27 cellular contexts compared by ENCODE assay signal in genomic region chr10:122571892-122572291, GRCh38. TPM values are rescaled to one million over a fixed set of nuclear protein-coding genes. Genes with fewer than 3 reads are reported as not detected.
"Had no signal": no experiment of that assay in that cellular context is flagged by ENCODE, and none has a peak within 500 bp of the region (broad histone marks: within the 10 kb centered on the region; RNA-seq: fewer than 3 reads in every experiment).

No MANE protein-coding gene starts in this region.

- H3K4me3 Mint-ChIP-seq: activated CD4-positive, alpha-beta memory T cell treated with anti-CD3 and anti-CD28 coated beads, Interleukin-2, amount 10 ng/mL, durations not matched to agents 7 days and 5 days; activated naive CD4-positive, alpha-beta T cell treated with anti-CD3 and anti-CD28 coated beads for 36 hours; activated naive CD8-positive, alpha-beta T cell; activated T-helper 17 cell treated with anti-CD3 and anti-CD28 coated beads, Interleukin-2, amount 50 U/mL, for 72 hours; brain had no signal

- H3K4me1 Mint-ChIP-seq: activated CD4-positive, alpha-beta memory T cell treated with anti-CD3 and anti-CD28 coated beads, Interleukin-2, amount 10 ng/mL, durations not matched to agents 7 days and 5 days; activated T-helper 17 cell treated with anti-CD3 and anti-CD28 coated beads, Interleukin-2, amount 50 U/mL, for 72 hours; brain had no signal

- DNase-seq: activated CD4-positive, alpha-beta memory T cell treated with anti-CD3 and anti-CD28 coated beads, Interleukin-2, amount 10 ng/mL, durations not matched to agents 7 days and 5 days; activated CD4-positive, alpha-beta T cell treated with anti-CD3 and anti-CD28 coated beads, Interleukin-2, amount 50 U/mL, for 1 hour; activated CD4-positive, CD25-positive, alpha-beta regulatory T cell; activated gamma-delta T cell; activated naive CD4-positive, alpha-beta T cell treated with anti-CD3 and anti-CD28 coated beads for 36 hours; activated T-cell treated with anti-CD3 and anti-CD28 coated beads for 4 hours; activated T-cell treated with anti-CD3 and anti-CD28 coated beads, Interleukin-2, amount 50 U/mL, for 48 hours; MG63; NCI-H1105; NCI-H1436; NCI-H1694 treated with DMSO at 0.1 percent for 48 hours; NCI-H2029 treated with DMSO at 0.1 percent for 48 hours; NCI-H510A treated with DMSO at 0.1 percent for 48 hours; NCI-H69; NK-92 treated with Interleukin-12 subunit alpha and Interleukin-12 subunit beta, amount 100 ng/mL, for 24 hours; OCI-M1; Peyer's patch; Right ventricle myocardium superior; SJCRH30; SK-N-SH; T-helper 1 cell had no signal

- H3K9me3 Mint-ChIP-seq: activated T-helper 17 cell treated with anti-CD3 and anti-CD28 coated beads, Interleukin-2, amount 50 U/mL, for 72 hours had no signal

- H3K27ac Mint-ChIP-seq: activated CD4-positive, alpha-beta memory T cell treated with anti-CD3 and anti-CD28 coated beads, Interleukin-2, amount 10 ng/mL, durations not matched to agents 7 days and 5 days; activated naive CD4-positive, alpha-beta T cell treated with anti-CD3 and anti-CD28 coated beads for 36 hours; activated naive CD8-positive, alpha-beta T cell; activated T-helper 17 cell treated with anti-CD3 and anti-CD28 coated beads, Interleukin-2, amount 50 U/mL, for 72 hours; brain had no signal

- H3K36me3 Mint-ChIP-seq: activated naive CD8-positive, alpha-beta T cell; brain had no signal

RNA-seq across cellular contexts. Expression of gene DMBT1, which starts 11.3 kb away (rescaled TPM):
- total RNA-seq: activated CD8-positive, alpha-beta memory T cell treated with anti-CD3 and anti-CD28 coated beads for 36 hours; activated naive CD4-positive, alpha-beta T cell treated with anti-CD3 and anti-CD28 coated beads for 36 hours; activated T-helper 17 cell treated with anti-CD3 and anti-CD28 coated beads, Interleukin-2, amount 50 U/mL, for 72 hours; astrocyte; Right ventricle myocardium superior; T-helper 2 cell treated with Interferon-gamma antibody and Interleukin-4, amounts not matched to agents 100 ng/mL and 5 ng/mL, for 36 hours had no signal
